ENCODE assay signal across 8 cellular contexts in genomic region chr2:219596954-219597551, GRCh38. TPM values are rescaled to one million over a fixed set of nuclear protein-coding genes. Genes with fewer than 3 reads are reported as not detected.
DNase-seq lines count a peak whose midpoint lies in the region; ATAC-seq and FAIRE-seq lines count a peak whose summit lies in the region.

No MANE protein-coding gene starts in this region.

- peak overlapping the region; percentile 86 for H3K27ac Mint-ChIP-seq in memory B cell

- DNase-seq in NCI-H146 (lab: John Stamatoyannopoulos, UW) (peak; percentile 41), cerebellum (ENCODE audit: low spot score) (peak; percentile 17), memory B cell (ENCODE audit: low spot score in 2 of 2) (no peak), urothelium cell line (ENCODE audit: low spot score) (peak; percentile 29), NCI-H748 treated with DMSO at 0.1 percent for 48 hours (lab: John Stamatoyannopoulos, UW) (no peak)
- DNase-seq in stimulated activated CD4-positive, alpha-beta T cell treated with anti-CD3 and anti-CD28 coated beads, Interleukin-2, amount 100 ng/mL, for 48 hours: no peak

- FAIRE-seq in urothelium cell line (lab: Jason Lieb, UNC): no peak

- H3K4me3 Mint-ChIP-seq in memory B cell: peak overlapping the region; percentile 90

- H3K4me1 Mint-ChIP-seq in memory B cell: peaks cover 6% of the 10 kb centered on the region

- peaks cover 12% of the 10 kb centered on the region for H3K27me3 Mint-ChIP-seq in memory B cell

- H3K9me3 ChIP-seq in ES-I3 (ENCODE audit: control insufficient read depth, insufficient read depth, low read length): no peaks in the 10 kb centered on the region

- ATAC-seq in GM21723 (IDR thresholded peaks at IDR 0.05; ENCODE audit: unreplicated experiment): peak; percentile 8
- ATAC-seq in memory B cell (ENCODE audit: low read depth): no peak

- peaks cover 16% of the 10 kb centered on the region for H3K4me1 ChIP-seq in ES-I3 (ENCODE audit: insufficient read depth, low read length)

- peaks cover 13% of the 10 kb centered on the region for H3K36me3 Mint-ChIP-seq in memory B cell

- peak overlapping the region; percentile 82 for H3K9ac ChIP-seq in ES-I3 (ENCODE audit: low read depth, low read length)

- H3K9me3 Mint-ChIP-seq in memory B cell: no peaks in the 10 kb centered on the region

- no peaks in the 10 kb centered on the region for H3K36me3 ChIP-seq in ES-I3 (ENCODE audit: insufficient read depth, low read length)

RNA-seq across cellular contexts. Expression of gene STK11IP, which starts 0.6 kb away (rescaled TPM):
- total RNA-seq in cerebellum: 31.0 TPM

RNA-seq across cellular contexts. Expression of gene INHA, which starts 24.9 kb away (rescaled TPM):
- total RNA-seq in cerebellum: 0.54 TPM

RNA-seq across cellular contexts. Expression of gene OBSL1, which starts 25.7 kb away (rescaled TPM):
- 43.1 TPM for total RNA-seq in cerebellum

RNA-seq across cellular contexts. Expression of gene SLC4A3, which starts 30.4 kb away (rescaled TPM):
- total RNA-seq in cerebellum: 20.9 TPM

RNA-seq across cellular contexts. Expression of gene TMEM198, which starts 53.2 kb away (rescaled TPM):
- total RNA-seq in cerebellum: 13.0 TPM

Comparison
In these comparisons a context has a peak if more than half of its experiments do, and no peak if none do; other contexts are left out.
1. DNase-seq: peak in NCI-H146 (single experiment), cerebellum (single experiment) and urothelium cell line (single experiment); none in memory B cell (0 of 2), NCI-H748 treated with DMSO at 0.1 percent for 48 hours (single experiment) and stimulated activated CD4-positive, alpha-beta T cell treated with anti-CD3 and anti-CD28 coated beads, Interleukin-2, amount 100 ng/mL, for 48 hours (0 of 2).